8 cellular contexts compared by ENCODE assay signal in genomic region chr1:179228783-179229213, GRCh38. TPM values are rescaled to one million over a fixed set of nuclear protein-coding genes. Genes with fewer than 3 reads are reported as not detected.
A peak's percentile ranks its signal among the peaks of the same experiment; 100 is the strongest.
DNase-seq lines count a peak whose midpoint lies in the region; ATAC-seq and TF ChIP-seq lines count a peak whose summit lies in the region.

No MANE protein-coding gene starts in this region.

- H3K4me3 ChIP-seq in BE2C (ENCODE audit: low read depth, low read length) (peak overlapping the region; percentile 74), KMS-11 (IDR thresholded peaks at IDR 0.05; ENCODE audit: insufficient read depth, low read depth, low read length) (peak overlapping the region; percentile 83), duodenal mucosa (ENCODE audit: low read depth in 1 of 2, low read length in 2 of 2) (peak overlapping the region; percentile 65 to 93)

- no peaks in the 10 kb centered on the region for H3K27me3 Mint-ChIP-seq in activated CD4-positive, alpha-beta T cell treated with anti-CD3 and anti-CD28 coated beads for 36 hours
- no peaks in the 10 kb centered on the region for H3K27me3 Mint-ChIP-seq in memory B cell

- peak overlapping the region; percentile 86 for H3K4me3 Mint-ChIP-seq in activated CD4-positive, alpha-beta T cell treated with anti-CD3 and anti-CD28 coated beads for 36 hours
- peak overlapping the region; percentile 99 for H3K4me3 Mint-ChIP-seq in memory B cell

- peaks cover 6% of the 10 kb centered on the region; the same call in 1 of the 2 replicates for H4K20me1 ChIP-seq in KMS-11 (ENCODE audit: insufficient read depth)

- H3K9ac ChIP-seq in KMS-11 (peak overlapping the region; percentile 90; the same call in 1 of the 2 replicates), duodenal mucosa (ENCODE audit: low read depth in 1 of 2, low read length in 2 of 2) (peak overlapping the region; percentile 36 to 63)

- peak; percentile 11 for ATAC-seq in GM21360 (IDR thresholded peaks at IDR 0.05; ENCODE audit: unreplicated experiment)
- peak; percentile 28 for ATAC-seq in activated CD4-positive, alpha-beta T cell treated with anti-CD3 and anti-CD28 coated beads for 36 hours
- peak; percentile 12 for ATAC-seq in memory B cell (ENCODE audit: low read depth)

- H3K36me3 ChIP-seq in BE2C, result peaks cover 11% of the 10 kb centered on the region
- H3K36me3 ChIP-seq in KMS-11 (ENCODE audit: insufficient read depth), result no peaks in the 10 kb centered on the region
- H3K36me3 ChIP-seq in duodenal mucosa (ENCODE audit: control insufficient read depth in 1 of 2, insufficient read depth in 2 of 2, low read length in 2 of 2), result no peaks in the 10 kb centered on the region

- H3K4me1 ChIP-seq in BE2C, result no peaks in the 10 kb centered on the region; the same call in 1 of the 2 replicates
- peaks cover 38% of the 10 kb centered on the region for H3K4me1 ChIP-seq in KMS-11 (ENCODE audit: low read depth, poor library complexity, severe bottlenecking)
- H3K4me1 ChIP-seq in duodenal mucosa (ENCODE audit: control insufficient read depth in 1 of 2, insufficient read depth in 2 of 2, low read length in 2 of 2), result peaks cover 21 to 22% of the 10 kb centered on the region in 2 donors

- peak; percentile 79 for DNase-seq in BE2C
- peak; percentile 66 for DNase-seq in activated CD4-positive, alpha-beta T cell treated with anti-CD3 and anti-CD28 coated beads for 36 hours
- peak; percentile 1 to 18 for DNase-seq in memory B cell (ENCODE audit: low spot score in 2 of 2)
- peak; percentile 1 to 14 for DNase-seq in stimulated activated CD8-positive, alpha-beta memory T cell treated with anti-CD3 and anti-CD28 coated beads, Interleukin-15, amount 100 ng/mL, for 4 hours (ENCODE audit: low read depth in 2 of 2)
- DNase-seq in NCI-H774 (lab: John Stamatoyannopoulos, UW), result no peak

- no peak overlapping the region for H3K27ac ChIP-seq in KMS-11
- H3K27ac ChIP-seq in duodenal mucosa (ENCODE audit: low read depth, low read length), result no peak overlapping the region

- POLR2A ChIA-PET in activated CD4-positive, alpha-beta T cell treated with anti-CD3 and anti-CD28 coated beads for 36 hours (lab: Charles Lee), result interaction anchor here (0.8 kb wide), 1 partner anchor 137 kb away, joined by 3 read pairs; the partner anchor contains the start of gene AXDND1

- no peak for TF ChIP-seq CTCF in BE2C (IDR thresholded peaks at IDR 0.05; ENCODE audit: low read depth, low read length)
- no peak for TF ChIP-seq CTCF in KMS-11 (conservative IDR thresholded peaks at IDR 0.05; ENCODE audit: low read depth, low read length)

- H3K4me1 Mint-ChIP-seq in activated CD4-positive, alpha-beta T cell treated with anti-CD3 and anti-CD28 coated beads for 36 hours, result peaks cover 36% of the 10 kb centered on the region
- peaks cover 21% of the 10 kb centered on the region for H3K4me1 Mint-ChIP-seq in memory B cell

- H3K36me3 Mint-ChIP-seq in activated CD4-positive, alpha-beta T cell treated with anti-CD3 and anti-CD28 coated beads for 36 hours (ENCODE audit: low read depth), result peaks cover 8% of the 10 kb centered on the region
- H3K36me3 Mint-ChIP-seq in memory B cell, result peaks cover 5% of the 10 kb centered on the region

- H3K9me3 Mint-ChIP-seq in activated CD4-positive, alpha-beta T cell treated with anti-CD3 and anti-CD28 coated beads for 36 hours (ENCODE audit: low read depth), result no peaks in the 10 kb centered on the region
- H3K9me3 Mint-ChIP-seq in memory B cell, result no peaks in the 10 kb centered on the region

- intact Hi-C loops in activated CD4-positive, alpha-beta T cell treated with anti-CD3 and anti-CD28 coated beads for 36 hours (cut with DNase I, micrococcal nuclease), result loop anchor here (1.0 to 5.0 kb wide), 11 partner anchors 66 to 202 kb away; partner anchors contain the start of gene AXDND1 (in 1 of the 2)

- no peak overlapping the region; the same call in 1 of the 2 replicates for H2AFZ ChIP-seq in KMS-11 (ENCODE audit: low read depth)

- peaks cover 46% of the 10 kb centered on the region for H3K79me2 ChIP-seq in KMS-11 (ENCODE audit: insufficient read depth, low read depth)

- H3K27ac Mint-ChIP-seq in activated CD4-positive, alpha-beta T cell treated with anti-CD3 and anti-CD28 coated beads for 36 hours, result peak overlapping the region; percentile 88
- peak overlapping the region; percentile 89 for H3K27ac Mint-ChIP-seq in memory B cell

- H3K27me3 ChIP-seq in BE2C (no peaks in the 10 kb centered on the region), KMS-11 (ENCODE audit: insufficient read depth, low read depth) (no peaks in the 10 kb centered on the region), duodenal mucosa (ENCODE audit: control insufficient read depth in 1 of 2, insufficient read depth in 2 of 2, low read length in 2 of 2) (no peaks in the 10 kb centered on the region)

- no peaks in the 10 kb centered on the region for H3K9me3 ChIP-seq in BE2C
- H3K9me3 ChIP-seq in duodenal mucosa (ENCODE audit: control insufficient read depth in 1 of 2, low read length in 2 of 2), result no peaks in the 10 kb centered on the region

- CTCF ChIA-PET in activated CD4-positive, alpha-beta T cell treated with anti-CD3 and anti-CD28 coated beads for 36 hours (lab: Charles Lee), result no interaction called here

- H3K4me2 ChIP-seq in KMS-11, result peak overlapping the region; percentile 79

RNA-seq across cellular contexts. Expression of gene ABL2, which starts 0.7 kb away (rescaled TPM):
- polyA plus RNA-seq in BE2C (2012; ENCODE audit: insufficient read depth, insufficient read length, low read depth), result 8.7 TPM
- 1 to 10 TPM; 6.6 to 8.4 TPM for total RNA-seq in activated CD4-positive, alpha-beta T cell treated with anti-CD3 and anti-CD28 coated beads for 36 hours
